In the genomic region with DNA sequence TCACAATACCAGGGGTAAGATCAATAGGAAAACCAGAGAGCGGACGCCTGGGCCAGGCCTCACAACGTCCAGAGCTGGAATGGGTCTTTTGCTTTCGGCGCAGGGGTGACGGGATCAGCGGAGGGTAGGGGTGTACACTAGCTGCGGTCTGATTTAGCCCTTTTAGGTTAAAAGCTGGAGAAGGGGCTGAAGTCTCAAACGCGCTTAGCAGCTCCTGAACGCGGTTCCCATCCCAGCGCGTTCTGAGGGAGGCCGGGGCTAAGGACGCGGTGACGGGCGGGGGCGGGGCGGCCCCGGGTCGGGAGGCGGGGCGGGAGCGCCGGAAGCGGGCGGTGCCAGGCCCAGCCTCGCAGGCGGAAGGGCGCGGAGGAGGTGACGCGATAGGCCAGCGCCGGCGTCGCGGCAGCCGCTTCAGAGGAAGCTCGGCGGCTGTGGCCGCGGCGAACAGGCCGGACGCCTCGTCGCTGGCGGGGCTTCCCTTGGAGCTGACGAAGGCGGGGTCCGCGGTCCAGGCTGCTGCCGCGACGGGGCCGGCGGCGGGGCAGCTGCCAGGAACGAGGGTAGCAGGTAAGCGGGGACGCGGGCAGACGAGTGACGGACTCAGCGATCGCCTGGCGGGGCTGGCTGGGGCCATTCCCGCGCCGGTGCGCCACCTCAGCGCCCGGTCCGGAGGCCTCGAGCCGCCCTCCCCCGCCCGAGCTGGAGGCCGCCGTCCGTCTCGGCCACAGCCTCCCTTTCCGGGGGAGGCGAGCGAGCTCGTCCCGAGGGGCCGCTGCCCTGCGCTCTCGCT, we compare ENCODE assay signal across 1 cellular context.
TF ChIP-seq lines count a peak whose summit lies in the region.

A gene with protein sequence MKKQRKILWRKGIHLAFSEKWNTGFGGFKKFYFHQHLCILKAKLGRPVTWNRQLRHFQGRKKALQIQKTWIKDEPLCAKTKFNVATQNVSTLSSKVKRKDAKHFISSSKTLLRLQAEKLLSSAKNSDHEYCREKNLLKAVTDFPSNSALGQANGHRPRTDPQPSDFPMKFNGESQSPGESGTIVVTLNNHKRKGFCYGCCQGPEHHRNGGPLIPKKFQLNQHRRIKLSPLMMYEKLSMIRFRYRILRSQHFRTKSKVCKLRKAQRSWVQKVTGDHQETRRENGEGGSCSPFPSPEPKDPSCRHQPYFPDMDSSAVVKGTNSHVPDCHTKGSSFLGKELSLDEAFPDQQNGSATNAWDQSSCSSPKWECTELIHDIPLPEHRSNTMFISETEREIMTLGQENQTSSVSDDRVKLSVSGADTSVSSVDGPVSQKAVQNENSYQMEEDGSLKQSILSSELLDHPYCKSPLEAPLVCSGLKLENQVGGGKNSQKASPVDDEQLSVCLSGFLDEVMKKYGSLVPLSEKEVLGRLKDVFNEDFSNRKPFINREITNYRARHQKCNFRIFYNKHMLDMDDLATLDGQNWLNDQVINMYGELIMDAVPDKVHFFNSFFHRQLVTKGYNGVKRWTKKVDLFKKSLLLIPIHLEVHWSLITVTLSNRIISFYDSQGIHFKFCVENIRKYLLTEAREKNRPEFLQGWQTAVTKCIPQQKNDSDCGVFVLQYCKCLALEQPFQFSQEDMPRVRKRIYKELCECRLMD (plus strand): TSS at position 414 of the 790 bp plus-strand sequence. CDS start 17,262 bp downstream, outside the sequence.

TF ChIP-seq in K562, 482 proteins besides CTCF, POLR2A, EP300 and RAD21 (continued from another document and continues in another):
- TF ChIP-seq TCF7L2 (IDR thresholded peaks at IDR 0.05; ENCODE audit: low read depth, low read length): no peak
- TF ChIP-seq ZEB2 (IDR thresholded peaks at IDR 0.05): no peak
- TF ChIP-seq, protein P1, sequence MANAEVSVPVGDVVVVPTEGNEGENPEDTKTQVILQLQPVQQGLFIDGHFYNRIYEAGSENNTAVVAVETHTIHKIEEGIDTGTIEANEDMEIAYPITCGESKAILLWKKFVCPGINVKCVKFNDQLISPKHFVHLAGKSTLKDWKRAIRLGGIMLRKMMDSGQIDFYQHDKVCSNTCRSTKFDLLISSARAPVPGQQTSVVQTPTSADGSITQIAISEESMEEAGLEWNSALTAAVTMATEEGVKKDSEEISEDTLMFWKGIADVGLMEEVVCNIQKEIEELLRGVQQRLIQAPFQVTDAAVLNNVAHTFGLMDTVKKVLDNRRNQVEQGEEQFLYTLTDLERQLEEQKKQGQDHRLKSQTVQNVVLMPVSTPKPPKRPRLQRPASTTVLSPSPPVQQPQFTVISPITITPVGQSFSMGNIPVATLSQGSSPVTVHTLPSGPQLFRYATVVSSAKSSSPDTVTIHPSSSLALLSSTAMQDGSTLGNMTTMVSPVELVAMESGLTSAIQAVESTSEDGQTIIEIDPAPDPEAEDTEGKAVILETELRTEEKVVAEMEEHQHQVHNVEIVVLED (CRISPR knock-in tag; IDR thresholded peaks at IDR 0.05): peak; percentile 59
- TF ChIP-seq TEAD1 (CRISPR knock-in tag; IDR thresholded peaks at IDR 0.05): peak in 1 of 2 experiments; percentile 81; a peak in 1 of 4 replicates
- no peak for TF ChIP-seq NR2C1 (IDR thresholded peaks at IDR 0.05)
- peak; percentile 46; the same call in 1 of the 2 replicates for TF ChIP-seq NR2C1 (tag; IDR thresholded peaks at IDR 0.05)
- no peak for TF ChIP-seq NFE2 (IDR thresholded peaks at IDR 0.05; ENCODE audit: low read depth)
- TF ChIP-seq PCBP1 (IDR thresholded peaks at IDR 0.05; ENCODE audit: low read depth, low read length, poor library complexity, severe bottlenecking): peak; percentile 75
- TF ChIP-seq, protein P2, sequence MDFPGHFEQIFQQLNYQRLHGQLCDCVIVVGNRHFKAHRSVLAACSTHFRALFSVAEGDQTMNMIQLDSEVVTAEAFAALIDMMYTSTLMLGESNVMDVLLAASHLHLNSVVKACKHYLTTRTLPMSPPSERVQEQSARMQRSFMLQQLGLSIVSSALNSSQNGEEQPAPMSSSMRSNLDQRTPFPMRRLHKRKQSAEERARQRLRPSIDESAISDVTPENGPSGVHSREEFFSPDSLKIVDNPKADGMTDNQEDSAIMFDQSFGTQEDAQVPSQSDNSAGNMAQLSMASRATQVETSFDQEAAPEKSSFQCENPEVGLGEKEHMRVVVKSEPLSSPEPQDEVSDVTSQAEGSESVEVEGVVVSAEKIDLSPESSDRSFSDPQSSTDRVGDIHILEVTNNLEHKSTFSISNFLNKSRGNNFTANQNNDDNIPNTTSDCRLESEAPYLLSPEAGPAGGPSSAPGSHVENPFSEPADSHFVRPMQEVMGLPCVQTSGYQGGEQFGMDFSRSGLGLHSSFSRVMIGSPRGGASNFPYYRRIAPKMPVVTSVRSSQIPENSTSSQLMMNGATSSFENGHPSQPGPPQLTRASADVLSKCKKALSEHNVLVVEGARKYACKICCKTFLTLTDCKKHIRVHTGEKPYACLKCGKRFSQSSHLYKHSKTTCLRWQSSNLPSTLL (IDR thresholded peaks at IDR 0.05): no peak
- peak; percentile 89 for TF ChIP-seq POLR2AphosphoS5 (IDR thresholded peaks at IDR 0.05; ENCODE audit: control insufficient read depth, insufficient read depth, low read depth, low read length)
- TF ChIP-seq TBL1XR1 (IDR thresholded peaks at IDR 0.05; ENCODE audit: low read length in 2 of 2): peak in 1 of 2 experiments; percentile 32; a peak in 1 of 4 replicates
- TF ChIP-seq, protein P3, sequence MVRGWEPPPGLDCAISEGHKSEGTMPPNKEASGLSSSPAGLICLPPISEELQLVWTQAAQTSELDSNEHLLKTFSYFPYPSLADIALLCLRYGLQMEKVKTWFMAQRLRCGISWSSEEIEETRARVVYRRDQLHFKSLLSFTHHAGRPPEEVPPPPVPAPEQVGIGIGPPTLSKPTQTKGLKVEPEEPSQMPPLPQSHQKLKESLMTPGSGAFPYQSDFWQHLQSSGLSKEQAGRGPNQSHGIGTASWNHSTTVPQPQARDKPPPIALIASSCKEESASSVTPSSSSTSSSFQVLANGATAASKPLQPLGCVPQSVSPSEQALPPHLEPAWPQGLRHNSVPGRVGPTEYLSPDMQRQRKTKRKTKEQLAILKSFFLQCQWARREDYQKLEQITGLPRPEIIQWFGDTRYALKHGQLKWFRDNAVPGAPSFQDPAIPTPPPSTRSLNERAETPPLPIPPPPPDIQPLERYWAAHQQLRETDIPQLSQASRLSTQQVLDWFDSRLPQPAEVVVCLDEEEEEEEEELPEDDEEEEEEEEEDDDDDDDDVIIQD (CRISPR knock-in tag; IDR thresholded peaks at IDR 0.05): no peak
- peak; percentile 54; the same call in 1 of the 2 replicates for TF ChIP-seq NFRKB (IDR thresholded peaks at IDR 0.05; ENCODE audit: low read depth)
- TF ChIP-seq PHF21A (IDR thresholded peaks at IDR 0.05; ENCODE audit: borderline replicate concordance, low read depth): no peak
- TF ChIP-seq ZSCAN29 (IDR thresholded peaks at IDR 0.05): peak; percentile 28; the same call in 1 of the 2 replicates
- no peak for TF ChIP-seq SREBF1 (IDR thresholded peaks at IDR 0.05; ENCODE audit: borderline replicate concordance, low read depth, low read length)
- TF ChIP-seq SUPT5H (IDR thresholded peaks at IDR 0.05): peak; percentile 90
- TF ChIP-seq THRAP3 (IDR thresholded peaks at IDR 0.05; ENCODE audit: borderline replicate concordance): no peak
- peak; percentile 88; the same call in 1 of the 2 replicates for TF ChIP-seq ZNF282 (CRISPR knock-in tag; IDR thresholded peaks at IDR 0.05)
- TF ChIP-seq RB1 (IDR thresholded peaks at IDR 0.05; ENCODE audit: low read depth): peak; percentile 76
- no peak for TF ChIP-seq CHD2 (IDR thresholded peaks at IDR 0.05; ENCODE audit: low read depth, low read length)
- peak in 1 of 2 experiments; percentile 33; a peak in 1 of 4 replicates for TF ChIP-seq FOXK2 (conservative IDR thresholded peaks at IDR 0.05 in 1 of 2, IDR thresholded peaks at IDR 0.05 in 1 of 2; ENCODE audit: low read depth in 2 of 2)
- TF ChIP-seq ZNF551 (CRISPR knock-in tag; IDR thresholded peaks at IDR 0.05): no peak
- TF ChIP-seq ZNF589 (CRISPR knock-in tag; IDR thresholded peaks at IDR 0.05; ENCODE audit: low read depth): no peak
- TF ChIP-seq, protein P4, sequence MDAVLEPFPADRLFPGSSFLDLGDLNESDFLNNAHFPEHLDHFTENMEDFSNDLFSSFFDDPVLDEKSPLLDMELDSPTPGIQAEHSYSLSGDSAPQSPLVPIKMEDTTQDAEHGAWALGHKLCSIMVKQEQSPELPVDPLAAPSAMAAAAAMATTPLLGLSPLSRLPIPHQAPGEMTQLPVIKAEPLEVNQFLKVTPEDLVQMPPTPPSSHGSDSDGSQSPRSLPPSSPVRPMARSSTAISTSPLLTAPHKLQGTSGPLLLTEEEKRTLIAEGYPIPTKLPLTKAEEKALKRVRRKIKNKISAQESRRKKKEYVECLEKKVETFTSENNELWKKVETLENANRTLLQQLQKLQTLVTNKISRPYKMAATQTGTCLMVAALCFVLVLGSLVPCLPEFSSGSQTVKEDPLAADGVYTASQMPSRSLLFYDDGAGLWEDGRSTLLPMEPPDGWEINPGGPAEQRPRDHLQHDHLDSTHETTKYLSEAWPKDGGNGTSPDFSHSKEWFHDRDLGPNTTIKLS (IDR thresholded peaks at IDR 0.05; ENCODE audit: borderline replicate concordance, low read depth): peak; percentile 87
- no peak for TF ChIP-seq MXI1 (IDR thresholded peaks at IDR 0.05; ENCODE audit: low read depth, low read length)
- TF ChIP-seq KLF16 (IDR thresholded peaks at IDR 0.05): no peak
- TF ChIP-seq, protein P5, sequence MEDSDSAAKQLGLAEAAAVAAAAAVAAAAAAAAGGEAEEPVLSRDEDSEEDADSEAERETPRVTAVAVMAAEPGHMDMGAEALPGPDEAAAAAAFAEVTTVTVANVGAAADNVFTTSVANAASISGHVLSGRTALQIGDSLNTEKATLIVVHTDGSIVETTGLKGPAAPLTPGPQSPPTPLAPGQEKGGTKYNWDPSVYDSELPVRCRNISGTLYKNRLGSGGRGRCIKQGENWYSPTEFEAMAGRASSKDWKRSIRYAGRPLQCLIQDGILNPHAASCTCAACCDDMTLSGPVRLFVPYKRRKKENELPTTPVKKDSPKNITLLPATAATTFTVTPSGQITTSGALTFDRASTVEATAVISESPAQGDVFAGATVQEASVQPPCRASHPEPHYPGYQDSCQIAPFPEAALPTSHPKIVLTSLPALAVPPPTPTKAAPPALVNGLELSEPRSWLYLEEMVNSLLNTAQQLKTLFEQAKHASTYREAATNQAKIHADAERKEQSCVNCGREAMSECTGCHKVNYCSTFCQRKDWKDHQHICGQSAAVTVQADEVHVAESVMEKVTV (CRISPR knock-in tag; IDR thresholded peaks at IDR 0.05): no peak
- peak; percentile 72 for TF ChIP-seq SMAD1 (IDR thresholded peaks at IDR 0.05; ENCODE audit: low read depth, low read length, partially characterized antibody)
- TF ChIP-seq, protein P6, sequence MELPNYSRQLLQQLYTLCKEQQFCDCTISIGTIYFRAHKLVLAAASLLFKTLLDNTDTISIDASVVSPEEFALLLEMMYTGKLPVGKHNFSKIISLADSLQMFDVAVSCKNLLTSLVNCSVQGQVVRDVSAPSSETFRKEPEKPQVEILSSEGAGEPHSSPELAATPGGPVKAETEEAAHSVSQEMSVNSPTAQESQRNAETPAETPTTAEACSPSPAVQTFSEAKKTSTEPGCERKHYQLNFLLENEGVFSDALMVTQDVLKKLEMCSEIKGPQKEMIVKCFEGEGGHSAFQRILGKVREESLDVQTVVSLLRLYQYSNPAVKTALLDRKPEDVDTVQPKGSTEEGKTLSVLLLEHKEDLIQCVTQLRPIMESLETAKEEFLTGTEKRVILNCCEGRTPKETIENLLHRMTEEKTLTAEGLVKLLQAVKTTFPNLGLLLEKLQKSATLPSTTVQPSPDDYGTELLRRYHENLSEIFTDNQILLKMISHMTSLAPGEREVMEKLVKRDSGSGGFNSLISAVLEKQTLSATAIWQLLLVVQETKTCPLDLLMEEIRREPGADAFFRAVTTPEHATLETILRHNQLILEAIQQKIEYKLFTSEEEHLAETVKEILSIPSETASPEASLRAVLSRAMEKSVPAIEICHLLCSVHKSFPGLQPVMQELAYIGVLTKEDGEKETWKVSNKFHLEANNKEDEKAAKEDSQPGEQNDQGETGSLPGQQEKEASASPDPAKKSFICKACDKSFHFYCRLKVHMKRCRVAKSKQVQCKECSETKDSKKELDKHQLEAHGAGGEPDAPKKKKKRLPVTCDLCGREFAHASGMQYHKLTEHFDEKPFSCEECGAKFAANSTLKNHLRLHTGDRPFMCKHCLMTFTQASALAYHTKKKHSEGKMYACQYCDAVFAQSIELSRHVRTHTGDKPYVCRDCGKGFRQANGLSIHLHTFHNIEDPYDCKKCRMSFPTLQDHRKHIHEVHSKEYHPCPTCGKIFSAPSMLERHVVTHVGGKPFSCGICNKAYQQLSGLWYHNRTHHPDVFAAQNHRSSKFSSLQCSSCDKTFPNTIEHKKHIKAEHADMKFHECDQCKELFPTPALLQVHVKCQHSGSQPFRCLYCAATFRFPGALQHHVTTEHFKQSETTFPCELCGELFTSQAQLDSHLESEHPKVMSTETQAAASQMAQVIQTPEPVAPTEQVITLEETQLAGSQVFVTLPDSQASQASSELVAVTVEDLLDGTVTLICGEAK (IDR thresholded peaks at IDR 0.05): peak; percentile 85
- TF ChIP-seq, protein P6 (CRISPR knock-in tag; IDR thresholded peaks at IDR 0.05): no peak; the same call in 1 of the 2 replicates
